Comparison of ENCODE assay signal across 38 cellular contexts in genomic region chr19:9445037-9445436, GRCh38. TPM values are rescaled to one million over a fixed set of nuclear protein-coding genes. Genes with fewer than 3 reads are reported as not detected.
"Had no signal": no experiment of that assay in that cellular context is flagged by ENCODE, and none has a peak within 500 bp of the region (broad histone marks: within the 10 kb centered on the region; RNA-seq: fewer than 3 reads in every experiment).

No MANE protein-coding gene starts in this region.

- H3K27ac ChIP-seq: KMS-11 had no signal

- H3K4me3 ChIP-seq: MG63 had no signal

- H3K36me3 ChIP-seq: MG63 had no signal

- DNase-seq: Karpas-422, Kasumi-1, MG63, MM.1S, MV-4-11, NCI-H1048, NCI-H1092, NCI-H1092 treated with DMSO at 0.1 percent for 48 hours, NCI-H1105, NCI-H1105 treated with DMSO at 0.1 percent for 48 hours, NCI-H1417, NCI-H1417 treated with DMSO at 0.1 percent for 48 hours, NCI-H1436, NCI-H1436 treated with DMSO at 0.1 percent for 48 hours, NCI-H146, NCI-H1694, NCI-H1694 treated with DMSO at 0.1 percent for 48 hours, NCI-H187, NCI-H187 treated with DMSO at 0.1 percent for 48 hours, NCI-H1930, NCI-H2029, NCI-H2029 treated with DMSO at 0.1 percent for 48 hours, NCI-H2081, NCI-H2081 treated with DMSO at 0.1 percent for 48 hours, NCI-H2107, NCI-H2171, NCI-H2171 treated with DMSO at 0.1 percent for 48 hours, NCI-H2227 treated with DMSO at 0.1 percent for 48 hours, NCI-H226, NCI-H345, NCI-H446, NCI-H446 treated with DMSO at 0.1 percent for 48 hours, NCI-H510A, NCI-H510A treated with DMSO at 0.1 percent for 48 hours had no signal

- H3K4me2 ChIP-seq: KMS-11 had no signal

- H3K9ac ChIP-seq: KMS-11 had no signal

- H3K27me3 ChIP-seq: MG63 had no signal

RNA-seq across cellular contexts. Expression of gene ZNF560, which starts 53.4 kb away (rescaled TPM):
- total RNA-seq: LHCN-M2, MCF 10A, NCI-H460 had no signal
